ENCODE assay signal across 27 cellular contexts in genomic region chr18:56000041-56000440, GRCh38.
DNase-seq lines count a peak whose midpoint lies in the region; ATAC-seq and TF ChIP-seq lines count a peak whose summit lies in the region.
"Had no signal": no experiment of that assay in that cellular context is flagged by ENCODE, and none has a peak within 500 bp of the region (broad histone marks: within the 10 kb centered on the region; RNA-seq: fewer than 3 reads in every experiment).

No MANE protein-coding gene starts in this region.

- TF ChIP-seq POLR2A in prostate gland (IDR thresholded peaks at IDR 0.05) (no peak), Peyer's patch (IDR thresholded peaks at IDR 0.05) (no peak)

- H3K4me1 Mint-ChIP-seq in HFFc6 (ENCODE audit: low read depth), result peaks cover 41% of the 10 kb centered on the region
- H3K4me1 Mint-ChIP-seq in mesothelial cell of epicardium, result peaks cover 31% of the 10 kb centered on the region
- H3K4me1 Mint-ChIP-seq: natural killer cell had no signal

- H3K4me3 Mint-ChIP-seq in HFFc6 (peak overlapping the region; percentile 5; the same call in 1 of the 2 replicates), mesothelial cell of epicardium (no peak overlapping the region)
- H3K4me3 Mint-ChIP-seq: CD4-positive, alpha-beta T cell; effector memory CD8-positive, alpha-beta T cell; natural killer cell; stimulated activated naive B cell treated with anti-CD40 and anti-IgM and Interleukin-4, amounts not matched to agents 10 μg/mL and 1 μg/mL and 100 μg/mL, for 72 hours had no signal

- no peaks in the 10 kb centered on the region for H3K9me3 Mint-ChIP-seq in HFFc6
- H3K9me3 Mint-ChIP-seq in mesothelial cell of epicardium, result no peaks in the 10 kb centered on the region
- H3K9me3 Mint-ChIP-seq: activated T-helper 2 cell treated with anti-CD3 and anti-CD28 coated beads, Interferon-gamma antibody, Interleukin-2, Interleukin-4, amounts not matched to agents 10 μg/mL and 5 μg/mL and 100 μg/mL, durations not matched to agents 14 hours and 24 hours and 36 hours; CD4-positive, alpha-beta T cell; stimulated activated naive B cell treated with anti-CD40 and anti-IgM and Interleukin-4, amounts not matched to agents 10 μg/mL and 1 μg/mL and 100 μg/mL, for 72 hours had no signal

- no peaks in the 10 kb centered on the region for H3K27me3 Mint-ChIP-seq in HFFc6 (ENCODE audit: insufficient read depth)
- H3K27me3 Mint-ChIP-seq in mesothelial cell of epicardium (ENCODE audit: low read depth), result no peaks in the 10 kb centered on the region
- H3K27me3 Mint-ChIP-seq: CD4-positive, alpha-beta T cell; effector memory CD8-positive, alpha-beta T cell; stimulated activated naive B cell treated with anti-CD40 and anti-IgM and Interleukin-4, amounts not matched to agents 10 μg/mL and 1 μg/mL and 100 μg/mL, for 72 hours had no signal

- ATAC-seq in GM21576 (IDR thresholded peaks at IDR 0.05; ENCODE audit: unreplicated experiment), result no peak
- ATAC-seq: activated naive CD4-positive, alpha-beta T cell treated with anti-CD3 and anti-CD28 coated beads, Interleukin-2, amount 50 U/mL, for 72 hours; effector memory CD8-positive, alpha-beta T cell; gastroesophageal sphincter; mucosa of descending colon; natural killer cell; stimulated activated naive B cell treated with anti-CD40 and anti-IgM and Interleukin-4, amounts not matched to agents 10 μg/mL and 1 μg/mL and 100 μg/mL, for 72 hours had no signal

- H3K4me1 ChIP-seq in ectodermal cell (ENCODE audit: control insufficient read depth, insufficient read depth, low read length), result peaks cover 68% of the 10 kb centered on the region
- no peaks in the 10 kb centered on the region for H3K4me1 ChIP-seq in prostate gland (replicated peaks)
- no peaks in the 10 kb centered on the region for H3K4me1 ChIP-seq in Peyer's patch
- H3K4me1 ChIP-seq: ascending aorta, colonic mucosa had no signal

- intact Hi-C loops in prostate gland (cut with DNase I), result no loop called here

- H3K9me3 ChIP-seq in ectodermal cell (ENCODE audit: control insufficient read depth, low read length) (no peaks in the 10 kb centered on the region), prostate gland (no peaks in the 10 kb centered on the region), Peyer's patch (no peaks in the 10 kb centered on the region)
- H3K9me3 ChIP-seq: ascending aorta, colonic mucosa, gastroesophageal sphincter, ovary had no signal

- H3K27ac Mint-ChIP-seq in HFFc6 (peak overlapping the region; percentile 50; the same call in 1 of the 2 replicates), mesothelial cell of epicardium (peak overlapping the region; percentile 57)
- H3K27ac Mint-ChIP-seq: activated naive CD4-positive, alpha-beta T cell treated with anti-CD3 and anti-CD28 coated beads, Interleukin-2, amount 50 U/mL, for 72 hours; activated T-helper 2 cell treated with anti-CD3 and anti-CD28 coated beads, Interferon-gamma antibody, Interleukin-2, Interleukin-4, amounts not matched to agents 10 μg/mL and 5 μg/mL and 100 μg/mL, durations not matched to agents 14 hours and 24 hours and 36 hours; CD4-positive, alpha-beta T cell; effector memory CD8-positive, alpha-beta T cell; natural killer cell; stimulated activated naive B cell treated with anti-CD40 and anti-IgM and Interleukin-4, amounts not matched to agents 10 μg/mL and 1 μg/mL and 100 μg/mL, for 72 hours had no signal

- H3K27ac ChIP-seq in ectodermal cell (ENCODE audit: insufficient read depth, low read depth, low read length, poor library complexity, severe bottlenecking) (peak overlapping the region; percentile 92), prostate gland (no peak overlapping the region), Peyer's patch (no peak overlapping the region)
- H3K27ac ChIP-seq: ascending aorta, cardiac muscle cell, colonic mucosa, gastroesophageal sphincter, HL-60, ovary, VCaP had no signal

- WGBS in ectodermal cell, 2 experiments, result 91 to 92% methylated on average over 6 of the region's 6 CpGs
- WGBS in prostate gland, result 87% methylated on average over 6 of the region's 6 CpGs

- no peaks in the 10 kb centered on the region for H3K36me3 ChIP-seq in ectodermal cell (ENCODE audit: control insufficient read depth, insufficient read depth, low read length)
- H3K36me3 ChIP-seq in prostate gland, result no peaks in the 10 kb centered on the region
- H3K36me3 ChIP-seq in Peyer's patch, result no peaks in the 10 kb centered on the region
- H3K36me3 ChIP-seq: ascending aorta, cardiac muscle cell, colonic mucosa, gastroesophageal sphincter, ovary had no signal

- no peaks in the 10 kb centered on the region for H3K36me3 Mint-ChIP-seq in HFFc6 (ENCODE audit: low read depth)
- no peaks in the 10 kb centered on the region for H3K36me3 Mint-ChIP-seq in mesothelial cell of epicardium
- H3K36me3 Mint-ChIP-seq: activated naive CD4-positive, alpha-beta T cell treated with anti-CD3 and anti-CD28 coated beads, Interleukin-2, amount 50 U/mL, for 72 hours; natural killer cell; stimulated activated naive B cell treated with anti-CD40 and anti-IgM and Interleukin-4, amounts not matched to agents 10 μg/mL and 1 μg/mL and 100 μg/mL, for 72 hours had no signal

- H3K4me3 ChIP-seq in AG10803 (ENCODE audit: low read length), result no peak overlapping the region
- H3K4me3 ChIP-seq in ectodermal cell (ENCODE audit: insufficient read depth, low read depth, low read length), result no peak overlapping the region
- no peak overlapping the region for H3K4me3 ChIP-seq in prostate gland
- no peak overlapping the region for H3K4me3 ChIP-seq in Peyer's patch
- H3K4me3 ChIP-seq: ascending aorta, cardiac muscle cell, colonic mucosa, gastroesophageal sphincter, lung, mucosa of descending colon, ovary had no signal

- H3K27me3 ChIP-seq in ectodermal cell (ENCODE audit: control insufficient read depth, insufficient read depth, low read length, poor library complexity, severe bottlenecking), result no peaks in the 10 kb centered on the region
- H3K27me3 ChIP-seq in prostate gland (replicated peaks; ENCODE audit: insufficient read depth), result no peaks in the 10 kb centered on the region
- H3K27me3 ChIP-seq in Peyer's patch, result no peaks in the 10 kb centered on the region
- H3K27me3 ChIP-seq: ascending aorta, cardiac muscle cell, colonic mucosa, gastroesophageal sphincter, ovary had no signal

- DNase-seq in AG10803 (ENCODE audit: low read depth) (peak; percentile 81), HFFc6 (peak; percentile 21), mesothelial cell of epicardium (ENCODE audit: low spot score in 2 of 2, unreplicated experiment in 2 of 2) (no peak), prostate gland (ENCODE audit: low spot score) (no peak), Peyer's patch (no peak)
- DNase-seq in NK-92 treated with Interleukin-12 subunit alpha and Interleukin-12 subunit beta, amount 100 ng/mL, for 24 hours (lab: John Stamatoyannopoulos, UW), result no peak
- DNase-seq: activated CD4-positive, alpha-beta T cell treated with anti-CD3 and anti-CD28 coated beads for 4 hours; CD4-positive, alpha-beta T cell; colonic mucosa; effector memory CD8-positive, alpha-beta T cell; mucosa of descending colon; natural killer cell; NCI-H1930; NCI-H526; SHP77 treated with DMSO at 0.1 percent for 48 hours; stimulated activated naive B cell treated with anti-CD40 and anti-IgM and Interleukin-4, amounts not matched to agents 10 μg/mL and 1 μg/mL and 100 μg/mL, for 72 hours had no signal

- TF ChIP-seq CTCF in AG10803 (conservative IDR thresholded peaks at IDR 0.05; ENCODE audit: low read length) (no peak), HFFc6 (IDR thresholded peaks at IDR 0.05) (no peak), mesothelial cell of epicardium (IDR thresholded peaks at IDR 0.05; ENCODE audit: unreplicated experiment) (no peak), prostate gland (IDR thresholded peaks at IDR 0.05) (no peak), Peyer's patch (IDR thresholded peaks at IDR 0.05) (no peak)

Comparison
In these comparisons a context has a peak if more than half of its experiments do, and no peak if none do; other contexts are left out.
1. DNase-seq: peak in AG10803 (single experiment) and HFFc6 (single experiment); none in mesothelial cell of epicardium (0 of 2), NK-92 treated with Interleukin-12 subunit alpha and Interleukin-12 subunit beta, amount 100 ng/mL, for 24 hours (single experiment), prostate gland (single experiment) and Peyer's patch (0 of 3).